9 cellular contexts compared by ENCODE assay signal in the genomic region with DNA sequence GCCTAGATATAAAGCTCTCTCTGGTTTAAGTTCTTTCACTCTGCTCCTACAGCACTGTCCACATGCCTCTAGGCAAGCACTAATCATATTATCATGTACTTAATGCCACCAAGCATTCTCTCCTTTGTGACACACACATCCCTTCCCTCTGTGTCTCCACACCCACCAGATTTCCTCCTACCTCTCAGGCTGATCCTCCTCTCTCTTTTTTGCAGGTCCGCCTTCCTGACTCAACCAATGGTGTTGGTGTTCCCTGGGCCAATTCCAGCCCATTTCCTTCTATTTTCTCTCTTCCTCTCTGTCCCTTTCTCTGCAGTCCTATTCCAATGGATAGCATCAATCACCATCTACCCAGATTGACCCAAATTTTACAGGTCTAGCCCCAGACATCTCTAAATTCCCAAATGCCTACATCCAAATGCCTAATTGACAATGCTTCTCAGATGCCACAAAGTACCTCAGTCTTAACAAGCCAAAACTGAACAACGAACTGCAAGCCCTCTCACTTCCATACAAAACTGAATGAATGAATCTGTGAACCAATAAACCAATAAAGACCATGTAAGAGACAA. TPM values are rescaled to one million over a fixed set of nuclear protein-coding genes. Genes with fewer than 3 reads are reported as not detected.
DNase-seq lines count a peak whose midpoint lies in the region; ATAC-seq and TF ChIP-seq lines count a peak whose summit lies in the region.
"Had no signal": no experiment of that assay in that cellular context is flagged by ENCODE, and none has a peak within 500 bp of the region (broad histone marks: within the 10 kb centered on the region; RNA-seq: fewer than 3 reads in every experiment).

No MANE protein-coding gene starts in this region.

- TF ChIP-seq CTCF in CD4-positive, alpha-beta T cell (IDR thresholded peaks at IDR 0.05) = no peak
- TF ChIP-seq CTCF in MCF 10A (IDR thresholded peaks at IDR 0.05; ENCODE audit: unreplicated experiment) = no peak

- H3K4me1 Mint-ChIP-seq in CD4-positive, alpha-beta T cell (ENCODE audit: low read depth) = peaks cover 26% of the 10 kb centered on the region
- H3K4me1 Mint-ChIP-seq in MCF 10A (ENCODE audit: insufficient read depth, unreplicated experiment) = peaks cover 21% of the 10 kb centered on the region

- no peaks in the 10 kb centered on the region for H3K9me3 ChIP-seq in CD4-positive, alpha-beta T cell (ENCODE audit: control insufficient read depth, low read length)

- intact Hi-C loops in CD4-positive, alpha-beta T cell (cut with DNase I, micrococcal nuclease) = no loop called here
- intact Hi-C loops in MCF 10A (cut with micrococcal nuclease) = loop anchor here (1.0 kb wide), 2 partner anchors 95 to 113 kb away; a partner anchor contains a TSS

- ATAC-seq in CD4-positive, alpha-beta T cell (ENCODE audit: poor library complexity) = no peak
- ATAC-seq in GM19455 (IDR thresholded peaks at IDR 0.05; ENCODE audit: unreplicated experiment) = peak; percentile 8
- ATAC-seq in HG02763 (IDR thresholded peaks at IDR 0.05; ENCODE audit: unreplicated experiment) = no peak

- no peaks in the 10 kb centered on the region for H3K9me3 Mint-ChIP-seq in CD4-positive, alpha-beta T cell
- no peaks in the 10 kb centered on the region for H3K9me3 Mint-ChIP-seq in MCF 10A (ENCODE audit: unreplicated experiment)

- no peak overlapping the region for H3K27ac ChIP-seq in CD4-positive, alpha-beta T cell (ENCODE audit: low read depth, low read length)

- no peak for DNase-seq in CD4-positive, alpha-beta T cell
- DNase-seq in M059J (ENCODE audit: low read depth) = peak; percentile 34
- peak; percentile 29 for DNase-seq in MCF 10A (ENCODE audit: unreplicated experiment)
- peak; percentile 6 to 36 for DNase-seq in lung microvascular endothelial cell (ENCODE audit: low read depth in 2 of 2)
- DNase-seq in pons (ENCODE audit: low spot score) = no peak
- no peak for DNase-seq in NCI-H2029 (lab: John Stamatoyannopoulos, UW)

- H3K27ac Mint-ChIP-seq in CD4-positive, alpha-beta T cell = peak overlapping the region; percentile 58
- peak overlapping the region; percentile 59 for H3K27ac Mint-ChIP-seq in MCF 10A (ENCODE audit: low read depth, unreplicated experiment)

- BruUV-seq in MCF 10A (replicated peaks; lab: Mats Ljungman, UMichigan) = TSS peak; percentile 72

- peaks cover 44% of the 10 kb centered on the region for H3K27me3 Mint-ChIP-seq in CD4-positive, alpha-beta T cell
- H3K27me3 Mint-ChIP-seq in MCF 10A (ENCODE audit: insufficient read depth, unreplicated experiment) = no peaks in the 10 kb centered on the region

- peak overlapping the region; percentile 81 for H3K4me3 Mint-ChIP-seq in CD4-positive, alpha-beta T cell
- H3K4me3 Mint-ChIP-seq in MCF 10A (ENCODE audit: unreplicated experiment) = peak overlapping the region; percentile 98

- POLR2A ChIA-PET in CD4-positive, alpha-beta T cell (lab: Charles Lee) = no interaction called here
- POLR2A ChIA-PET in MCF 10A (lab: Yijun Ruan, JAX) = interaction anchor here (0.7 to 3.0 kb wide), 9 partner anchors 10 to 323 kb away, joined by 3 to 16 read pairs (median 5); a partner anchor contains a TSS

- H3K36me3 Mint-ChIP-seq in CD4-positive, alpha-beta T cell (ENCODE audit: low read depth) = no peaks in the 10 kb centered on the region
- no peaks in the 10 kb centered on the region for H3K36me3 Mint-ChIP-seq in MCF 10A (ENCODE audit: insufficient read depth, unreplicated experiment)

- H3K27me3 ChIP-seq in CD4-positive, alpha-beta T cell (ENCODE audit: control insufficient read depth, insufficient read depth, low read length) = peaks cover 17% of the 10 kb centered on the region

- CTCF ChIA-PET in CD4-positive, alpha-beta T cell (lab: Charles Lee) = no interaction called here
- CTCF ChIA-PET in MCF 10A (lab: Yijun Ruan, JAX) = interaction anchor here (4.7 kb wide), 1 partner anchor 113 kb away, joined by 34 read pairs; no protein-coding TSS in a partner anchor

RNA-seq across cellular contexts. Expression of a gene that starts 0.5 kb away (rescaled TPM):
- 1 to 10 TPM in 1 of 2 experiments, under 1 TPM in 1; 0.87 to 1.1 TPM for total RNA-seq in CD4-positive, alpha-beta T cell
- 0.44 and 1.0 TPM in 2 replicates for total RNA-seq in M059J (2014; rRNA removed; shearing (Covaris generic))
- 9.2 and 11.1 TPM in 2 replicates for total RNA-seq in MCF 10A (2022)
- 0.79 and 2.0 TPM in 2 replicates for total RNA-seq in lung microvascular endothelial cell

RNA-seq across cellular contexts. Expression of a gene that starts 4.9 kb away (rescaled TPM):
- not detected for total RNA-seq in CD4-positive, alpha-beta T cell
- total RNA-seq in M059J (2014; rRNA removed; shearing (Covaris generic)) = not detected in 2 replicates
- total RNA-seq in MCF 10A (2022) = not detected in 2 replicates
- total RNA-seq in lung microvascular endothelial cell = not detected in 2 replicates
- total RNA-seq: NCI-H460 had no signal

RNA-seq across cellular contexts. Expression of a gene that starts 33.4 kb away (rescaled TPM):
- not detected for total RNA-seq in CD4-positive, alpha-beta T cell
- total RNA-seq in M059J (2014; rRNA removed; shearing (Covaris generic)) = not detected in 2 replicates
- total RNA-seq in MCF 10A (2022) (0.37 and 0.56 TPM in 2 replicates), lung microvascular endothelial cell (under 0.01 TPM in 1 of 2 replicates, not detected in the other)

RNA-seq across cellular contexts. Expression of a gene that starts 49.3 kb away (rescaled TPM):
- total RNA-seq in CD4-positive, alpha-beta T cell = not detected
- total RNA-seq in M059J (2014; rRNA removed; shearing (Covaris generic)) = not detected in 2 replicates
- total RNA-seq in MCF 10A (2022) (not detected in 2 replicates), lung microvascular endothelial cell (not detected in 2 replicates)
- total RNA-seq: NCI-H460 had no signal

Comparison
In these comparisons a context has a peak if more than half of its experiments do, and no peak if none do; other contexts are left out.
1. DNase-seq: peak in M059J (single experiment), MCF 10A (single experiment) and lung microvascular endothelial cell (2 of 2); none in CD4-positive, alpha-beta T cell (0 of 10), pons (single experiment) and NCI-H2029 (single experiment).